ENCODE assay signal across 15 cellular contexts in the genomic region with DNA sequence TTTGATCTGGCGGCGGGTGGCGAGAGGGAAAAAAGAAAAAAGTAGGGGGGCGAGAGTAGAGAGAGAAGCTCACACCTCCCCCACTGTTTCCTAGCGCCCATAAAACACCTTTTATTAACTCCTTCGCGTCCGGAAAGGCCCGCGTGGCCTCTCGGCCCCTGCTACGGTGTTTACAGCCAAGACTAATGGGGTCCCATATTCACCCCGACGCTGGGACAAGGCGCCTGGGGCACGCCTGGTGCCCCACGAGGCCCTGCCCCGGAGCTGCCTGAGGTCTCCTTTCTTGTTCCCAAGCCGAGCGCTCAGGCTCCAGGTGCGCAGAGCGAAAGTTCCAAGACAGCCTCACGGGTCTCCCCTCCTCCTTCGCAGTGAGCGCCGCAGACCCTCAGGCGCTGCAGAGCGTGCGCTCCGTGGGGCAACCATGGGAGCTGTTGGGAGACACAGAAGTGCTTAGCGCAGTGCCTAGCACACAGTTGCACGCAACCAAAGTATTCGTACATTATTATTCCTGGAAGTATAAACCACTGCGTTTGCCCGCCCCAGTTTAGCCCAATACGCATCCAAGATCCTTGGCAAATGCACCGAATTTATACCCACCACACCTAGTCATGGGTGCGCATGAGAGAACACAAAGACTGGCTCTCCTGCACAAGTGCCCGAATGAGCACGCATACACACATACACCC. TPM values are rescaled to one million over a fixed set of nuclear protein-coding genes. Genes with fewer than 3 reads are reported as not detected.
DNase-seq lines count a peak whose midpoint lies in the region; ATAC-seq and TF ChIP-seq lines count a peak whose summit lies in the region.
"Had no signal": no experiment of that assay in that cellular context is flagged by ENCODE, and none has a peak within 500 bp of the region (broad histone marks: within the 10 kb centered on the region; RNA-seq: fewer than 3 reads in every experiment).

No MANE protein-coding gene starts in this region.

- H3K4me3 ChIP-seq in iPS DF 6.9 (ENCODE audit: low read length) (peak overlapping the region; percentile 16; the same call in 1 of the 2 replicates), psoas muscle (peak overlapping the region; percentile 41)
- H3K4me3 ChIP-seq: thyroid gland had no signal

- CTCF ChIA-PET in activated CD8-positive, alpha-beta T cell treated with anti-CD3 and anti-CD28 coated beads for 36 hours (lab: Charles Lee): interaction anchor here (1.0 to 3.8 kb wide), 4 partner anchors 7 to 169 kb away, joined by 3 to 15 read pairs (median 4); no protein-coding TSS in a partner anchor
- CTCF ChIA-PET in activated CD8-positive, alpha-beta T cell treated with anti-CD3 and anti-CD28 coated beads, Interleukin-2, amount 10 ng/mL, durations not matched to agents 7 days and 5 days (lab: Charles Lee): no interaction called here
- CTCF ChIA-PET in activated CD4-positive, alpha-beta T cell treated with anti-CD3 and anti-CD28 coated beads for 36 hours (lab: Charles Lee): interaction anchor here (0.6 to 2.2 kb wide), 2 partner anchors 14 to 136 kb away, joined by 3 to 6 read pairs; no protein-coding TSS in a partner anchor

- POLR2A ChIA-PET in activated CD8-positive, alpha-beta T cell treated with anti-CD3 and anti-CD28 coated beads for 36 hours (lab: Charles Lee): interaction anchor here (0.9 kb wide), 1 partner anchor 11 kb away, joined by 3 read pairs; no protein-coding TSS in a partner anchor
- POLR2A ChIA-PET in activated CD8-positive, alpha-beta T cell treated with anti-CD3 and anti-CD28 coated beads, Interleukin-2, amount 10 ng/mL, durations not matched to agents 7 days and 5 days (lab: Charles Lee): no interaction called here
- POLR2A ChIA-PET in activated CD4-positive, alpha-beta T cell treated with anti-CD3 and anti-CD28 coated beads for 36 hours (lab: Charles Lee): no interaction called here

- H3K27ac ChIP-seq in iPS DF 6.9 (ENCODE audit: low read length) (no peak overlapping the region), psoas muscle (no peak overlapping the region)
- H3K27ac ChIP-seq: thyroid gland had no signal

- no peaks in the 10 kb centered on the region for H3K9me3 Mint-ChIP-seq in activated CD8-positive, alpha-beta T cell treated with anti-CD3 and anti-CD28 coated beads for 36 hours
- H3K9me3 Mint-ChIP-seq in activated CD8-positive, alpha-beta T cell treated with anti-CD3 and anti-CD28 coated beads, Interleukin-2, amount 10 ng/mL, durations not matched to agents 7 days and 5 days (ENCODE audit: insufficient read depth): no peaks in the 10 kb centered on the region
- no peaks in the 10 kb centered on the region for H3K9me3 Mint-ChIP-seq in activated CD4-positive, alpha-beta T cell treated with anti-CD3 and anti-CD28 coated beads for 36 hours (ENCODE audit: low read depth)

- intact Hi-C loops in activated CD8-positive, alpha-beta T cell treated with anti-CD3 and anti-CD28 coated beads for 36 hours (cut with micrococcal nuclease): no loop called here
- intact Hi-C loops in psoas muscle (cut with DNase I): loop anchor here in 1 of 2 donors (10.0 kb wide), 1 partner anchor 471 kb away; a partner anchor contains a TSS
- intact Hi-C loops in activated CD4-positive, alpha-beta T cell treated with anti-CD3 and anti-CD28 coated beads for 36 hours (cut with DNase I, micrococcal nuclease): loop anchor here (1.0 to 2.0 kb wide), 2 partner anchors 9 to 13 kb away; no protein-coding TSS in a partner anchor

- H3K36me3 Mint-ChIP-seq in activated CD8-positive, alpha-beta T cell treated with anti-CD3 and anti-CD28 coated beads for 36 hours (ENCODE audit: low read depth): no peaks in the 10 kb centered on the region
- H3K36me3 Mint-ChIP-seq in activated CD8-positive, alpha-beta T cell treated with anti-CD3 and anti-CD28 coated beads, Interleukin-2, amount 10 ng/mL, durations not matched to agents 7 days and 5 days (ENCODE audit: low read depth): no peaks in the 10 kb centered on the region
- no peaks in the 10 kb centered on the region for H3K36me3 Mint-ChIP-seq in activated CD4-positive, alpha-beta T cell treated with anti-CD3 and anti-CD28 coated beads for 36 hours (ENCODE audit: low read depth)

- H3K27me3 Mint-ChIP-seq in activated CD8-positive, alpha-beta T cell treated with anti-CD3 and anti-CD28 coated beads for 36 hours: peaks cover 83% of the 10 kb centered on the region
- H3K27me3 Mint-ChIP-seq in activated CD8-positive, alpha-beta T cell treated with anti-CD3 and anti-CD28 coated beads, Interleukin-2, amount 10 ng/mL, durations not matched to agents 7 days and 5 days (ENCODE audit: low read depth): peaks cover 77% of the 10 kb centered on the region
- peaks cover 69% of the 10 kb centered on the region for H3K27me3 Mint-ChIP-seq in activated CD4-positive, alpha-beta T cell treated with anti-CD3 and anti-CD28 coated beads for 36 hours

- DNase-seq in activated CD8-positive, alpha-beta T cell treated with anti-CD3 and anti-CD28 coated beads for 36 hours: no peak
- no peak for DNase-seq in activated CD8-positive, alpha-beta T cell treated with anti-CD3 and anti-CD28 coated beads, Interleukin-2, amount 10 ng/mL, durations not matched to agents 7 days and 5 days
- DNase-seq in SK-N-DZ (ENCODE audit: low spot score): peak; percentile 61
- no peak for DNase-seq in iPS DF 6.9 (ENCODE audit: low read depth, low spot score)
- peak in 1 of 2 donors; percentile 30 for DNase-seq in psoas muscle
- no peak for DNase-seq in activated CD4-positive, alpha-beta T cell treated with anti-CD3 and anti-CD28 coated beads for 36 hours
- DNase-seq in GDM1 (lab: John Stamatoyannopoulos, UW): no peak
- DNase-seq: activated CD4-positive, alpha-beta T cell treated with anti-CD3 and anti-CD28 coated beads for 4 hours; activated gamma-delta T cell; NCI-H1048; NCI-H226; small intestine; thyroid gland had no signal

- peaks cover 86% of the 10 kb centered on the region for H3K27me3 ChIP-seq in iPS DF 6.9 (ENCODE audit: control insufficient read depth, insufficient read depth, low read length)
- H3K27me3 ChIP-seq in psoas muscle (ENCODE audit: insufficient read depth in 3 of 3, low read length in 2 of 3): peaks cover 0 to 93% (median 50%) of the 10 kb centered on the region in 3 donors

- no peak overlapping the region for H3K27ac Mint-ChIP-seq in activated CD8-positive, alpha-beta T cell treated with anti-CD3 and anti-CD28 coated beads for 36 hours
- H3K27ac Mint-ChIP-seq in activated CD8-positive, alpha-beta T cell treated with anti-CD3 and anti-CD28 coated beads, Interleukin-2, amount 10 ng/mL, durations not matched to agents 7 days and 5 days: no peak overlapping the region
- no peak overlapping the region for H3K27ac Mint-ChIP-seq in activated CD4-positive, alpha-beta T cell treated with anti-CD3 and anti-CD28 coated beads for 36 hours

- H3K36me3 ChIP-seq in iPS DF 6.9 (ENCODE audit: control insufficient read depth, insufficient read depth, low read length) (no peaks in the 10 kb centered on the region), psoas muscle (ENCODE audit: insufficient read depth in 1 of 2, low read depth in 1 of 2) (no peaks in the 10 kb centered on the region)
- H3K36me3 ChIP-seq: thyroid gland had no signal

- TF ChIP-seq CTCF in activated CD8-positive, alpha-beta T cell treated with anti-CD3 and anti-CD28 coated beads for 36 hours (IDR thresholded peaks at IDR 0.05): no peak
- no peak for TF ChIP-seq CTCF in psoas muscle (IDR thresholded peaks at IDR 0.05)

- H3K4me1 Mint-ChIP-seq in activated CD8-positive, alpha-beta T cell treated with anti-CD3 and anti-CD28 coated beads for 36 hours (ENCODE audit: low read depth): peaks cover 45% of the 10 kb centered on the region
- H3K4me1 Mint-ChIP-seq in activated CD8-positive, alpha-beta T cell treated with anti-CD3 and anti-CD28 coated beads, Interleukin-2, amount 10 ng/mL, durations not matched to agents 7 days and 5 days (ENCODE audit: low read depth): peaks cover 30% of the 10 kb centered on the region
- H3K4me1 Mint-ChIP-seq in activated CD4-positive, alpha-beta T cell treated with anti-CD3 and anti-CD28 coated beads for 36 hours: peaks cover 51% of the 10 kb centered on the region

- no peak overlapping the region for H3K4me3 Mint-ChIP-seq in activated CD8-positive, alpha-beta T cell treated with anti-CD3 and anti-CD28 coated beads for 36 hours
- H3K4me3 Mint-ChIP-seq in activated CD8-positive, alpha-beta T cell treated with anti-CD3 and anti-CD28 coated beads, Interleukin-2, amount 10 ng/mL, durations not matched to agents 7 days and 5 days: no peak overlapping the region
- H3K4me3 Mint-ChIP-seq in activated CD4-positive, alpha-beta T cell treated with anti-CD3 and anti-CD28 coated beads for 36 hours: no peak overlapping the region

- H3K4me1 ChIP-seq in iPS DF 6.9 (ENCODE audit: control insufficient read depth, insufficient read depth, low read length) (peaks cover 8% of the 10 kb centered on the region), psoas muscle (peaks cover 45% of the 10 kb centered on the region)

- WGBS in iPS DF 6.9 (ENCODE audit: insufficient coverage, insufficient read length): no CpG with 5 or more reads among the region's 40 CpGs
- WGBS in psoas muscle, 3 donors: 8 to 12% (median 10%) methylated on average over 38 to 40 of the region's 40 CpGs

- H3K9me3 ChIP-seq in iPS DF 6.9 (ENCODE audit: control insufficient read depth, insufficient read depth, low read length) (no peaks in the 10 kb centered on the region), psoas muscle (no peaks in the 10 kb centered on the region)
- H3K9me3 ChIP-seq: thyroid gland had no signal

- peak; percentile 28 for ATAC-seq in activated CD8-positive, alpha-beta T cell treated with anti-CD3 and anti-CD28 coated beads for 36 hours
- ATAC-seq in activated CD8-positive, alpha-beta T cell treated with anti-CD3 and anti-CD28 coated beads, Interleukin-2, amount 10 ng/mL, durations not matched to agents 7 days and 5 days: no peak
- ATAC-seq in psoas muscle: no peak
- no peak for ATAC-seq in GM18858 (IDR thresholded peaks at IDR 0.05; ENCODE audit: unreplicated experiment)
- ATAC-seq in activated CD4-positive, alpha-beta T cell treated with anti-CD3 and anti-CD28 coated beads for 36 hours: no peak

RNA-seq across cellular contexts. Expression of a gene that starts 4.3 kb away (rescaled TPM):
- total RNA-seq in activated CD8-positive, alpha-beta T cell treated with anti-CD3 and anti-CD28 coated beads for 36 hours: not detected
- total RNA-seq in activated CD8-positive, alpha-beta T cell treated with anti-CD3 and anti-CD28 coated beads, Interleukin-2, amount 10 ng/mL, durations not matched to agents 7 days and 5 days: not detected
- 173 and 186 TPM in 2 replicates for polyA plus RNA-seq in SK-N-DZ (2014; cell fraction: cytosol; rRNA removed)
- 153 and 181 TPM in 2 replicates for polyA plus RNA-seq in SK-N-DZ (2014; cell fraction: nucleus; rRNA removed)
- not detected for total RNA-seq in psoas muscle
- not detected for polyA plus RNA-seq in psoas muscle
- not detected for total RNA-seq in activated CD4-positive, alpha-beta T cell treated with anti-CD3 and anti-CD28 coated beads for 36 hours
- total RNA-seq: OCI-LY7, thyroid gland had no signal

RNA-seq across cellular contexts. Expression of a gene that starts 27.9 kb away (rescaled TPM):
- 10 to 100 TPM; 24.6 to 31.7 TPM for total RNA-seq in activated CD8-positive, alpha-beta T cell treated with anti-CD3 and anti-CD28 coated beads for 36 hours
- 10 to 100 TPM; 40.0 to 40.4 TPM for total RNA-seq in activated CD8-positive, alpha-beta T cell treated with anti-CD3 and anti-CD28 coated beads, Interleukin-2, amount 10 ng/mL, durations not matched to agents 7 days and 5 days
- 17.7 and 24.8 TPM in 2 replicates for polyA plus RNA-seq in SK-N-DZ (2014; cell fraction: cytosol; rRNA removed)
- 25.7 and 50.3 TPM in 2 replicates for polyA plus RNA-seq in SK-N-DZ (2014; cell fraction: nucleus; rRNA removed)
- 10 to 100 TPM; 22.7 to 35.7 (median 29.8) TPM for total RNA-seq in psoas muscle
- polyA plus RNA-seq in psoas muscle: 10 to 100 TPM in 2 of 3 donors, 1 to 10 TPM in 1; 9.2 to 31.5 (median 11.3) TPM
- 10 to 100 TPM; 22.1 to 24.5 TPM for total RNA-seq in activated CD4-positive, alpha-beta T cell treated with anti-CD3 and anti-CD28 coated beads for 36 hours
